Comparison of ENCODE assay signal across 15 cellular contexts in the genomic region with DNA sequence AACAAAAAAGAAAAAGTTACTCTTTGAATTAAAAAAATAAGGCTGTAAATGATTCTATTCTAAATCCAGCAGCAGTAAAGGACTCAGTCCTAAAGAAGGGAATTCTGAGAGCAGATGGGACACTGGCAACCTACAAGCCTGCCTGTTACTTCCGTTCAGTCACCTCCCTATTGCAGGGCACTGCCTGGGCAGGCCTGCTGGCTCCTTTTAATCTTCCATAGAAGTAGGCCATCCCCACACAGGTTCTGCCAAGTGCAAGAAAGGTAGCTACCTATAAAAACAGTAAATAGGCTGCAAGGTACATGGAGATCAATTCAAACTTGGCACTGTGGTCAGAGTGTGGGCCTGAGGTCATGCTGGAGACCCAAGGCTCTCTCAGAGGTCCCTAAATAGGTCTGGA.
DNase-seq lines count a peak whose midpoint lies in the region; ATAC-seq, FAIRE-seq and TF ChIP-seq lines count a peak whose summit lies in the region.
"Had no signal": no experiment of that assay in that cellular context is flagged by ENCODE, and none has a peak within 500 bp of the region (broad histone marks: within the 10 kb centered on the region; RNA-seq: fewer than 3 reads in every experiment).

No MANE protein-coding gene starts in this region.

- peak overlapping the region; percentile 29 for H3K27ac Mint-ChIP-seq in stimulated activated effector memory CD8-positive, alpha-beta T cell treated with anti-CD3 and anti-CD28 coated beads, Interleukin-12 subunit alpha, Interleukin-12 subunit beta, amount 100 ng/mL, for 72 hours
- H3K27ac Mint-ChIP-seq in WTC11 = no peak overlapping the region
- H3K27ac Mint-ChIP-seq: CD4-positive, CD25-positive, alpha-beta regulatory T cell had no signal

- no TSS peak for BruUV-seq in endothelial cell of umbilical vein (replicated peaks; lab: Mats Ljungman, UMichigan)

- ATAC-seq in heart left ventricle (peak in 3 of 4 donors; percentile 38 to 57 (median 51)), RWPE2 (ENCODE audit: low read depth) (0 out of 3 replicates have a peak, but pooled peaks have one; percentile 6), WTC11 (no peak), GM18861 (IDR thresholded peaks at IDR 0.05; ENCODE audit: unreplicated experiment) (no peak)
- no peak for ATAC-seq in stimulated activated effector memory CD8-positive, alpha-beta T cell treated with anti-CD3 and anti-CD28 coated beads, Interleukin-12 subunit alpha, Interleukin-12 subunit beta, amount 100 ng/mL, for 72 hours
- ATAC-seq: K562 had no signal

- H4K20me1 ChIP-seq in endothelial cell of umbilical vein (replicated peaks; ENCODE audit: control insufficient read depth, extremely low read depth, insufficient read depth, low read length) = no peaks in the 10 kb centered on the region

- H3K27me3 ChIP-seq in heart left ventricle = no peaks in the 10 kb centered on the region
- H3K27me3 ChIP-seq in left ventricle myocardium inferior (ENCODE audit: low read depth) = no peaks in the 10 kb centered on the region
- H3K27me3 ChIP-seq in RWPE2 (ENCODE audit: insufficient read depth, poor library complexity, severe bottlenecking) = no peaks in the 10 kb centered on the region
- no peaks in the 10 kb centered on the region for H3K27me3 ChIP-seq in endothelial cell of umbilical vein (ENCODE audit: control insufficient read depth in 2 of 2, insufficient read depth in 2 of 2, low read length in 2 of 2)

- H3K9ac ChIP-seq in endothelial cell of umbilical vein (replicated peaks; ENCODE audit: extremely low read depth, insufficient read depth, low read length) = no peak overlapping the region

- H3K9me1 ChIP-seq in endothelial cell of umbilical vein (replicated peaks; ENCODE audit: control insufficient read depth, extremely low read depth, insufficient read depth, low read length) = no peaks in the 10 kb centered on the region

- 53 to 85% (median 76%) methylated on average over 1 of the region's 1 CpG for WGBS in heart left ventricle, 4 donors

- no peak overlapping the region for H3K4me3 Mint-ChIP-seq in stimulated activated effector memory CD8-positive, alpha-beta T cell treated with anti-CD3 and anti-CD28 coated beads, Interleukin-12 subunit alpha, Interleukin-12 subunit beta, amount 100 ng/mL, for 72 hours
- H3K4me3 Mint-ChIP-seq in WTC11 = no peak overlapping the region
- H3K4me3 Mint-ChIP-seq: CD4-positive, CD25-positive, alpha-beta regulatory T cell had no signal

- H3K4me1 ChIP-seq in heart left ventricle (peaks cover 0 to 37% (median 9%) of the 10 kb centered on the region in 12 donors), left ventricle myocardium inferior (peaks cover 63% of the 10 kb centered on the region), RWPE2 (ENCODE audit: insufficient read depth, poor library complexity, severe bottlenecking) (peaks cover 74% of the 10 kb centered on the region), endothelial cell of umbilical vein (ENCODE audit: control insufficient read depth, extremely low read depth, insufficient read depth, low read length) (peaks cover 45% of the 10 kb centered on the region)

- H3K36me3 ChIP-seq in heart left ventricle = no peaks in the 10 kb centered on the region
- no peaks in the 10 kb centered on the region for H3K36me3 ChIP-seq in left ventricle myocardium inferior
- H3K36me3 ChIP-seq in RWPE2 (ENCODE audit: low read depth) = no peaks in the 10 kb centered on the region
- H3K36me3 ChIP-seq in endothelial cell of umbilical vein (ENCODE audit: control insufficient read depth in 2 of 2, extremely low read depth in 1 of 2, insufficient read depth in 2 of 2, low read length in 2 of 2) = no peaks in the 10 kb centered on the region

- TF ChIP-seq POLR2A in heart left ventricle (IDR thresholded peaks at IDR 0.05) (no peak), endothelial cell of umbilical vein (IDR thresholded peaks at IDR 0.05; ENCODE audit: low read depth, low read length) (no peak)

- TF ChIP-seq CTCF in heart left ventricle (IDR thresholded peaks at IDR 0.05) = no peak
- TF ChIP-seq CTCF in left ventricle myocardium inferior (IDR thresholded peaks at IDR 0.05; ENCODE audit: borderline replicate concordance) = no peak
- TF ChIP-seq CTCF in RWPE2 (IDR thresholded peaks at IDR 0.05; ENCODE audit: poor library complexity, severe bottlenecking) = no peak
- TF ChIP-seq CTCF in endothelial cell of umbilical vein (IDR thresholded peaks at IDR 0.05; ENCODE audit: extremely low read depth in 1 of 2, insufficient read depth in 1 of 2, low read depth in 1 of 2, low read length in 2 of 2) = no peak
- no peak for TF ChIP-seq CTCF in WTC11 (IDR thresholded peaks at IDR 0.05)

- H3K4me3 ChIP-seq in heart left ventricle (no peak overlapping the region), left ventricle myocardium inferior (no peak overlapping the region), RWPE2 (ENCODE audit: severe bottlenecking) (no peak overlapping the region), endothelial cell of umbilical vein (replicated peaks in 1 of 3; ENCODE audit: insufficient read depth in 1 of 3, low read depth in 1 of 3, low read length in 3 of 3) (no peak overlapping the region)
- H3K4me3 ChIP-seq: K562 had no signal

- H3K27ac ChIP-seq in heart left ventricle (no peak overlapping the region), left ventricle myocardium inferior (replicated peaks) (no peak overlapping the region), RWPE2 (ENCODE audit: poor library complexity, severe bottlenecking) (peak overlapping the region; percentile 92), endothelial cell of umbilical vein (ENCODE audit: insufficient read depth, low read depth, low read length) (peak overlapping the region; percentile 38)
- H3K27ac ChIP-seq: HL-60 had no signal

- CTCF ChIA-PET in endothelial cell of umbilical vein (lab: Charles Lee) (interaction anchor here (1.0 to 11.6 kb wide), 5 partner anchors 22 to 460 kb away, joined by 3 to 141 read pairs (median 3); no protein-coding TSS in a partner anchor), WTC11 (lab: Charles Lee) (interaction anchor here (1.4 to 5.4 kb wide), 4 partner anchors 23 to 467 kb away, joined by 3 to 59 read pairs (median 9); no protein-coding TSS in a partner anchor)

- no peaks in the 10 kb centered on the region for H3K36me3 Mint-ChIP-seq in stimulated activated effector memory CD8-positive, alpha-beta T cell treated with anti-CD3 and anti-CD28 coated beads, Interleukin-12 subunit alpha, Interleukin-12 subunit beta, amount 100 ng/mL, for 72 hours
- H3K36me3 Mint-ChIP-seq in WTC11 = peaks cover 4% of the 10 kb centered on the region

- no peak for FAIRE-seq in endothelial cell of umbilical vein (lab: Jason Lieb, UNC)
- FAIRE-seq: K562 had no signal

- DNase-seq in heart left ventricle = no peak
- no peak for DNase-seq in left ventricle myocardium inferior
- no peak for DNase-seq in RWPE2 (ENCODE audit: low spot score)
- no peak for DNase-seq in endothelial cell of umbilical vein (ENCODE audit: low read depth, low spot score)
- DNase-seq in stimulated activated effector memory CD8-positive, alpha-beta T cell treated with anti-CD3 and anti-CD28 coated beads, Interleukin-12 subunit alpha, Interleukin-12 subunit beta, amount 100 ng/mL, for 72 hours (ENCODE audit: low spot score in 2 of 2) = no peak
- DNase-seq in NOMO-1 treated with DMSO at 0.1 percent for 48 hours (lab: John Stamatoyannopoulos, UW; ENCODE audit: unreplicated experiment) = no peak
- DNase-seq in WTC11 (ENCODE audit: low spot score) = no peak
- DNase-seq: CD4-positive, CD25-positive, alpha-beta regulatory T cell; GOT3; NCI-H1048; NCI-H446 treated with DMSO at 0.1 percent for 48 hours; NCI-H774 had no signal

- POLR2A ChIA-PET in endothelial cell of umbilical vein (lab: Charles Lee) = no interaction called here
- POLR2A ChIA-PET in WTC11 (lab: Charles Lee) = no interaction called here

- H2AFZ ChIP-seq in endothelial cell of umbilical vein (ENCODE audit: low read depth, low read length) = no peak overlapping the region

- intact Hi-C loops in heart left ventricle (cut with DNase I) = no loop called here
- intact Hi-C loops in left ventricle myocardium inferior (cut with micrococcal nuclease) = no loop called here
- intact Hi-C loops in endothelial cell of umbilical vein (cut with micrococcal nuclease) = loop anchor here (5.0 kb wide), 1 partner anchor 62 kb away; no protein-coding TSS in a partner anchor

- no peaks in the 10 kb centered on the region for H3K27me3 Mint-ChIP-seq in WTC11 (ENCODE audit: low read depth)
- H3K27me3 Mint-ChIP-seq: CD4-positive, CD25-positive, alpha-beta regulatory T cell had no signal

- H3K9me3 ChIP-seq in heart left ventricle (no peaks in the 10 kb centered on the region), left ventricle myocardium inferior (replicated peaks) (no peaks in the 10 kb centered on the region), RWPE2 (ENCODE audit: severe bottlenecking) (no peaks in the 10 kb centered on the region), endothelial cell of umbilical vein (replicated peaks; ENCODE audit: control insufficient read depth, insufficient read depth, low read length) (no peaks in the 10 kb centered on the region)

- dilution Hi-C loops in endothelial cell of umbilical vein (cut with MboI; ENCODE audit: extremely low pct_ligation_motif_present, low sequenced_read_pairs) = no loop called here

- H3K79me2 ChIP-seq in endothelial cell of umbilical vein (ENCODE audit: control insufficient read depth, insufficient read depth, low read length) = peaks cover 3% of the 10 kb centered on the region

- peaks cover 3% of the 10 kb centered on the region for H3K9me3 Mint-ChIP-seq in stimulated activated effector memory CD8-positive, alpha-beta T cell treated with anti-CD3 and anti-CD28 coated beads, Interleukin-12 subunit alpha, Interleukin-12 subunit beta, amount 100 ng/mL, for 72 hours
- peaks cover 5% of the 10 kb centered on the region for H3K9me3 Mint-ChIP-seq in WTC11

- peaks cover 18% of the 10 kb centered on the region for H3K4me1 Mint-ChIP-seq in stimulated activated effector memory CD8-positive, alpha-beta T cell treated with anti-CD3 and anti-CD28 coated beads, Interleukin-12 subunit alpha, Interleukin-12 subunit beta, amount 100 ng/mL, for 72 hours
- H3K4me1 Mint-ChIP-seq in WTC11 = no peaks in the 10 kb centered on the region; the same call in none of the 2 replicates

- no peak overlapping the region for H3K4me2 ChIP-seq in endothelial cell of umbilical vein (ENCODE audit: insufficient read depth, low read length)

TF ChIP-seq in endothelial cell of umbilical vein, 7 proteins besides CTCF, POLR2A, EP300 and RAD21 (continues in another document):
- TF ChIP-seq JUN (IDR thresholded peaks at IDR 0.05; ENCODE audit: borderline replicate concordance, insufficient read depth, insufficient read length, low read depth) (no peak), FOS (IDR thresholded peaks at IDR 0.05; ENCODE audit: borderline replicate concordance, insufficient read depth, low read length) (no peak), EZH2 (IDR thresholded peaks at IDR 0.05; ENCODE audit: borderline replicate concordance, low read depth, low read length, severe bottlenecking) (no peak)

TF ChIP-seq in WTC11, 78 proteins besides CTCF, POLR2A, EP300 and RAD21:
- TF ChIP-seq, protein P1, sequence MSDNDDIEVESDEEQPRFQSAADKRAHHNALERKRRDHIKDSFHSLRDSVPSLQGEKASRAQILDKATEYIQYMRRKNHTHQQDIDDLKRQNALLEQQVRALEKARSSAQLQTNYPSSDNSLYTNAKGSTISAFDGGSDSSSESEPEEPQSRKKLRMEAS (CRISPR knock-in tag; IDR thresholded peaks at IDR 0.05) = no peak

Comparison
In these comparisons a context has a peak if more than half of its experiments do, and no peak if none do; other contexts are left out.
1. ATAC-seq: peak in heart left ventricle (3 of 4) and RWPE2 (single experiment); none in stimulated activated effector memory CD8-positive, alpha-beta T cell treated with anti-CD3 and anti-CD28 coated beads, Interleukin-12 subunit alpha, Interleukin-12 subunit beta, amount 100 ng/mL, for 72 hours (single experiment), WTC11 (single experiment) and GM18861 (single experiment).
2. H3K27ac ChIP-seq: peak in RWPE2 (single experiment) and endothelial cell of umbilical vein (single experiment); none in heart left ventricle (0 of 12) and left ventricle myocardium inferior (single experiment).